ENCODE assay signal across 19 cellular contexts in genomic region chr6:119285908-119286625, GRCh38.
DNase-seq lines count a peak whose midpoint lies in the region; TF ChIP-seq lines count a peak whose summit lies in the region.
"Had no signal": no experiment of that assay in that cellular context is flagged by ENCODE, and none has a peak within 500 bp of the region (broad histone marks: within the 10 kb centered on the region; RNA-seq: fewer than 3 reads in every experiment).

No MANE protein-coding gene starts in this region.

- H4K20me1 ChIP-seq in fibroblast of lung (ENCODE audit: control insufficient read depth, extremely low read depth, insufficient read depth, low read length), result no peaks in the 10 kb centered on the region

- H3K27me3 ChIP-seq in fibroblast of lung (ENCODE audit: control insufficient read depth, insufficient read depth, low read length), result no peaks in the 10 kb centered on the region
- H3K27me3 ChIP-seq: MG63 had no signal

- no peak for TF ChIP-seq CTCF in fibroblast of lung (conservative IDR thresholded peaks at IDR 0.05 in 1 of 2, IDR thresholded peaks at IDR 0.05 in 1 of 2; ENCODE audit: low read depth in 1 of 2, low read length in 2 of 2)

- no peaks in the 10 kb centered on the region for H3K79me2 ChIP-seq in fibroblast of lung (ENCODE audit: control insufficient read depth, insufficient read depth, low read length)

- no peaks in the 10 kb centered on the region for H3K36me3 ChIP-seq in fibroblast of lung (ENCODE audit: control insufficient read depth, insufficient read depth, low read length)
- H3K36me3 ChIP-seq: MG63 had no signal

- H3K4me1 ChIP-seq in fibroblast of lung (ENCODE audit: control insufficient read depth, extremely low read depth, insufficient read depth, low read length), result peaks cover 1% of the 10 kb centered on the region

- no peak overlapping the region for H3K4me2 ChIP-seq in fibroblast of lung (ENCODE audit: extremely low read depth, insufficient read depth, low read length)

- no peaks in the 10 kb centered on the region for H3K9me3 ChIP-seq in fibroblast of lung (ENCODE audit: control insufficient read depth, insufficient read depth, low read depth, low read length)
- H3K9me3 ChIP-seq: MG63 had no signal

- peak; percentile 19 for DNase-seq in NCI-H446 treated with DMSO at 0.1 percent for 48 hours (lab: John Stamatoyannopoulos, UW)
- DNase-seq in fibroblast of lung (ENCODE audit: low read depth in 2 of 2), result peak; percentile 28 to 45
- peak; percentile 11 for DNase-seq in kidney tubule cell (ENCODE audit: low spot score)
- no peak for DNase-seq in DMS79 (lab: John Stamatoyannopoulos, UW)
- DNase-seq in NCI-H2227 (lab: John Stamatoyannopoulos, UW; ENCODE audit: unreplicated experiment), result no peak
- no peak for DNase-seq in cardiac septum (ENCODE audit: low spot score)
- no peak for DNase-seq in G401 (ENCODE audit: low spot score)
- DNase-seq: Calu3; CD4-positive, alpha-beta memory T cell; DND-41; GDM1; GOT3; Karpas-422; MG63; NCI-H1092 treated with DMSO at 0.1 percent for 48 hours; NCI-H2081 treated with DMSO at 0.1 percent for 48 hours; NCI-H345; NCI-H69; Right ventricle myocardium superior had no signal

- no peak overlapping the region for H2AFZ ChIP-seq in fibroblast of lung (ENCODE audit: low read length)

- H3K9ac ChIP-seq in fibroblast of lung (ENCODE audit: insufficient read depth, low read length), result no peak overlapping the region

- H3K4me3 ChIP-seq in fibroblast of lung (replicated peaks in 1 of 4; ENCODE audit: control extremely low read depth in 1 of 4, insufficient read depth in 1 of 4, low read depth in 3 of 4, low read length in 4 of 4), result no peak overlapping the region
- H3K4me3 ChIP-seq: MG63 had no signal

- intact Hi-C loops in cardiac septum (cut with DNase I), result no loop called here

- in situ Hi-C loops in G401 (cut with HindIII; ENCODE audit: low sequenced_read_pairs), result no loop called here

- H3K27ac ChIP-seq in fibroblast of lung (ENCODE audit: insufficient read depth, low read length), result no peak overlapping the region

Comparison
In these comparisons a context has a peak if more than half of its experiments do, and no peak if none do; other contexts are left out.
1. DNase-seq: peak in NCI-H446 treated with DMSO at 0.1 percent for 48 hours (single experiment), fibroblast of lung (2 of 2) and kidney tubule cell (single experiment); none in DMS79 (single experiment), NCI-H2227 (single experiment), cardiac septum (single experiment) and G401 (single experiment).